ENCODE assay signal across 27 cellular contexts in genomic region chr4:180485407-180485806, GRCh38.
"Had no signal": no experiment of that assay in that cellular context is flagged by ENCODE, and none has a peak within 500 bp of the region (broad histone marks: within the 10 kb centered on the region; RNA-seq: fewer than 3 reads in every experiment).

No MANE protein-coding gene starts in this region.

- H3K36me3 ChIP-seq: colonic mucosa, esophagus muscularis mucosa, esophagus squamous epithelium, gastroesophageal sphincter, heart left ventricle, heart right ventricle had no signal

- H3K27ac Mint-ChIP-seq: dendritic cell treated with granulocyte-macrophage colony-stimulating factor and Interleukin-4, amounts not matched to agents 40 ng/mL and 50 ng/mL, for 4 days; effector memory CD8-positive, alpha-beta T cell; endodermal cell had no signal

- DNase-seq: colonic mucosa; cortex of kidney; dermis blood vessel endothelial cell; dorsolateral prefrontal cortex; effector CD4-positive, alpha-beta T cell; effector CD8-positive, alpha-beta T cell; effector memory CD4-positive, alpha-beta T cell; effector memory CD8-positive, alpha-beta T cell; endodermal cell; erythroblast; esophagus squamous epithelium; foreskin fibroblast; foreskin keratinocyte; foreskin melanocyte; glutamatergic neuron; head of caudate nucleus; heart left ventricle; heart right ventricle had no signal

- H3K9me3 ChIP-seq: colonic mucosa, esophagus muscularis mucosa, esophagus squamous epithelium, gastroesophageal sphincter, heart left ventricle, heart right ventricle had no signal

- H3K27me3 Mint-ChIP-seq: dendritic cell treated with granulocyte-macrophage colony-stimulating factor and Interleukin-4, amounts not matched to agents 40 ng/mL and 50 ng/mL, for 4 days; effector memory CD8-positive, alpha-beta T cell had no signal

- ATAC-seq: effector memory CD8-positive, alpha-beta T cell; esophagus mucosa; foreskin keratinocyte; gastroesophageal sphincter; heart left ventricle; heart right ventricle had no signal

- H3K27me3 ChIP-seq: colonic mucosa, dorsolateral prefrontal cortex, esophagus squamous epithelium, foreskin keratinocyte, gastroesophageal sphincter, heart left ventricle, heart right ventricle had no signal

- H3K9me3 Mint-ChIP-seq: dendritic cell treated with granulocyte-macrophage colony-stimulating factor and Interleukin-4, amounts not matched to agents 40 ng/mL and 50 ng/mL, for 4 days had no signal

- FAIRE-seq: colon, endometrium, endothelial cell of umbilical vein had no signal

- H3K4me1 ChIP-seq: colonic mucosa, esophagus muscularis mucosa, esophagus squamous epithelium, foreskin keratinocyte, gastroesophageal sphincter, heart left ventricle, heart right ventricle had no signal

- H3K27ac ChIP-seq: colonic mucosa, coronary artery, dorsolateral prefrontal cortex, epithelial cell of prostate, esophagus muscularis mucosa, esophagus squamous epithelium, foreskin keratinocyte, gastroesophageal sphincter, heart left ventricle, heart right ventricle had no signal

- H3K4me3 Mint-ChIP-seq: dendritic cell treated with granulocyte-macrophage colony-stimulating factor and Interleukin-4, amounts not matched to agents 40 ng/mL and 50 ng/mL, for 4 days; effector memory CD8-positive, alpha-beta T cell; endodermal cell had no signal

- H3K4me3 ChIP-seq: colonic mucosa, coronary artery, dorsolateral prefrontal cortex, esophagus muscularis mucosa, esophagus squamous epithelium, gastroesophageal sphincter, heart left ventricle, heart right ventricle had no signal
